ENCODE assay signal across 31 cellular contexts in genomic region chr12:110957652-110958051, GRCh38. TPM values are rescaled to one million over a fixed set of nuclear protein-coding genes. Genes with fewer than 3 reads are reported as not detected.
DNase-seq lines count a peak whose midpoint lies in the region; ATAC-seq, FAIRE-seq and TF ChIP-seq lines count a peak whose summit lies in the region.
"Had no signal": no experiment of that assay in that cellular context is flagged by ENCODE, and none has a peak within 500 bp of the region (broad histone marks: within the 10 kb centered on the region; RNA-seq: fewer than 3 reads in every experiment).

No MANE protein-coding gene starts in this region.

- no peaks in the 10 kb centered on the region for H3K36me3 ChIP-seq in SJCRH30
- H3K36me3 ChIP-seq: esophagus squamous epithelium, sigmoid colon had no signal

- H3K9me3 ChIP-seq in SJCRH30 (replicated peaks), result no peaks in the 10 kb centered on the region
- H3K9me3 ChIP-seq: esophagus squamous epithelium, sigmoid colon had no signal

- H3K27ac ChIP-seq in SJCRH30, result no peak overlapping the region
- H3K27ac ChIP-seq: esophagus squamous epithelium, GM23248, sigmoid colon had no signal

- H3K4me3 ChIP-seq in SJCRH30 (no peak overlapping the region), foreskin fibroblast (ENCODE audit: low read depth in 1 of 2, low read length in 2 of 2) (no peak overlapping the region)
- H3K4me3 ChIP-seq: esophagus squamous epithelium, GM12878, GM23248, sigmoid colon had no signal

- TF ChIP-seq CTCF in foreskin fibroblast (IDR thresholded peaks at IDR 0.05; ENCODE audit: low read depth, low read length), result no peak

- no peaks in the 10 kb centered on the region for H3K27me3 ChIP-seq in SJCRH30
- H3K27me3 ChIP-seq: sigmoid colon had no signal

- DNase-seq in M059J (ENCODE audit: low read depth), result peak; percentile 30
- DNase-seq in SJCRH30, result peak; percentile 9 to 14
- peak; percentile 39 to 89 (median 74) for DNase-seq in head of caudate nucleus
- no peak for DNase-seq in Right ventricle myocardium inferior (ENCODE audit: missing footprints)
- DNase-seq in GM12892 (ENCODE audit: insufficient read length), result no peak
- no peak for DNase-seq in foreskin fibroblast
- DNase-seq: activated CD8-positive, alpha-beta memory T cell treated with anti-CD3 and anti-CD28 coated beads for 24 hours; activated effector memory CD4-positive, alpha-beta T cell treated with anti-CD3 and anti-CD28 coated beads, Interleukin-2, amount 50 U/mL, for 16 hours; activated naive CD8-positive, alpha-beta T cell treated with anti-CD3 and anti-CD28 coated beads, Interleukin-2, amount 10 ng/mL, durations not matched to agents 7 days and 5 days; CD4-positive, CD25-positive, alpha-beta regulatory T cell; cortex of kidney; esophagus squamous epithelium; GM23248; IMR-90; left colon; mammary epithelial cell; NCI-H1105 treated with DMSO at 0.1 percent for 48 hours; NCI-H446 treated with DMSO at 0.1 percent for 48 hours; SHP77 treated with DMSO at 0.1 percent for 48 hours; sigmoid colon; stimulated activated CD4-positive, alpha-beta T cell treated with anti-CD3 and anti-CD28 coated beads, Interleukin-4, amount 100 ng/mL, for 24 hours; T-helper 1 cell had no signal

- ATAC-seq in Right ventricle myocardium inferior (no peak), HG02970 (IDR thresholded peaks at IDR 0.05; ENCODE audit: low FRiP score, unreplicated experiment) (no peak)
- ATAC-seq: GM12878; left colon; stimulated activated effector memory CD8-positive, alpha-beta T cell treated with anti-CD3 and anti-CD28 coated beads, Interleukin-12 subunit alpha, Interleukin-12 subunit beta, amount 100 ng/mL, for 72 hours had no signal

- no peak for FAIRE-seq in GM12892 (lab: Jason Lieb, UNC)
- FAIRE-seq: astrocyte, D721Med, frontal cortex, GM12878, TTC549 had no signal

- no peak for TF ChIP-seq POLR2A in GM12892 (IDR thresholded peaks at IDR 0.05; ENCODE audit: low read depth, low read length)

- intact Hi-C loops in head of caudate nucleus (cut with DNase I) (no loop called here), Right ventricle myocardium inferior (cut with DNase I) (no loop called here)

- H3K4me1 ChIP-seq in SJCRH30, result no peaks in the 10 kb centered on the region
- H3K4me1 ChIP-seq: esophagus squamous epithelium, sigmoid colon had no signal

RNA-seq across cellular contexts. Expression of gene MYL2, which starts 37.3 kb away (rescaled TPM):
- total RNA-seq in M059J (2014; rRNA removed; shearing (Covaris generic)), result not detected in 2 replicates
- 0.43 and 1.1 TPM in 2 replicates for total RNA-seq in SJCRH30 (2014; rRNA removed; shearing (Covaris generic))
- 17,347 TPM for total RNA-seq in Right ventricle myocardium inferior
- 0.85 TPM for polyA plus RNA-seq in GM12892 (2012; ENCODE audit: missing spikeins)
- total RNA-seq: activated naive CD8-positive, alpha-beta T cell treated with anti-CD3 and anti-CD28 coated beads, Interleukin-2, amount 10 ng/mL, durations not matched to agents 7 days and 5 days; astrocyte; CD4-positive, CD25-positive, alpha-beta regulatory T cell; esophagus squamous epithelium; frontal cortex; GM23248; IMR-90; left colon; mammary epithelial cell; mucosa of gallbladder; progenitor cell of endocrine pancreas; sigmoid colon had no signal
- polyA plus RNA-seq: CD4-positive, CD25-positive, alpha-beta regulatory T cell; GM23248; IMR-90 had no signal

Comparison
In these comparisons a context has a peak if more than half of its experiments do, and no peak if none do; other contexts are left out.
1. DNase-seq: peak in M059J (single experiment), SJCRH30 (2 of 2) and head of caudate nucleus (42 of 42); none in Right ventricle myocardium inferior (single experiment), GM12892 (single experiment) and foreskin fibroblast (0 of 2).
2. RNA of gene MYL2, which starts 37.3 kb away (total RNA-seq): 17,347 TPM in Right ventricle myocardium inferior (single experiment); 0.43 to 1.1 TPM in SJCRH30 and not detected in M059J; every median in the first group is over 1,000 times any median in the second.